Comparison of ENCODE assay signal across 8 cellular contexts in genomic region chr20:64037498-64038213, GRCh38. TPM values are rescaled to one million over a fixed set of nuclear protein-coding genes. Genes with fewer than 3 reads are reported as not detected.
DNase-seq lines count a peak whose midpoint lies in the region; ATAC-seq and TF ChIP-seq lines count a peak whose summit lies in the region.

No MANE protein-coding gene starts in this region.

- DNase-seq in T-cell (peak in 2 of 34 experiments; percentile 23 to 29), germinal center (ENCODE audit: low spot score) (peak; percentile 47)
- no peak for DNase-seq in stimulated activated naive B cell treated with anti-CD40 and anti-IgM and Interleukin-4, amounts not matched to agents 10 μg/mL and 1 μg/mL and 100 μg/mL, for 72 hours
- no peak for DNase-seq in stimulated activated CD8-positive, alpha-beta memory T cell treated with anti-CD3 and anti-CD28 coated beads, Interleukin-4, amount 100 ng/mL, for 48 hours

- H3K4me3 Mint-ChIP-seq in T-cell, result peak overlapping the region; percentile 68 to 79 (median 74)
- H3K4me3 Mint-ChIP-seq in stimulated activated naive B cell treated with anti-CD40 and anti-IgM and Interleukin-4, amounts not matched to agents 10 μg/mL and 1 μg/mL and 100 μg/mL, for 72 hours, result peak overlapping the region in 1 of 2 donors; percentile 86

- POLR2A ChIA-PET in T-cell (lab: Charles Lee), result interaction anchor here in 1 of 2 donors (0.5 kb wide), 1 partner anchor 373 kb away, joined by 3 read pairs; no protein-coding TSS in a partner anchor

- no peaks in the 10 kb centered on the region for H3K9me3 Mint-ChIP-seq in T-cell
- no peaks in the 10 kb centered on the region for H3K9me3 Mint-ChIP-seq in stimulated activated naive B cell treated with anti-CD40 and anti-IgM and Interleukin-4, amounts not matched to agents 10 μg/mL and 1 μg/mL and 100 μg/mL, for 72 hours

- H3K36me3 Mint-ChIP-seq in T-cell, result peaks cover 6% of the 10 kb centered on the region
- peaks cover 5 to 22% of the 10 kb centered on the region in 2 donors for H3K36me3 Mint-ChIP-seq in stimulated activated naive B cell treated with anti-CD40 and anti-IgM and Interleukin-4, amounts not matched to agents 10 μg/mL and 1 μg/mL and 100 μg/mL, for 72 hours

- peak overlapping the region; percentile 81 for H3K27ac ChIP-seq in 22Rv1

- CTCF ChIA-PET in T-cell (lab: Charles Lee), result interaction anchor here in 1 of 2 donors (0.5 to 0.6 kb wide), 2 partner anchors 398 to 499 kb away, joined by 4 to 6 read pairs; no protein-coding TSS in a partner anchor

- peaks cover 54 to 71% (median 60%) of the 10 kb centered on the region in 3 donors for H3K4me1 Mint-ChIP-seq in T-cell
- peaks cover 19 to 42% of the 10 kb centered on the region in 2 donors for H3K4me1 Mint-ChIP-seq in stimulated activated naive B cell treated with anti-CD40 and anti-IgM and Interleukin-4, amounts not matched to agents 10 μg/mL and 1 μg/mL and 100 μg/mL, for 72 hours

- no peaks in the 10 kb centered on the region for H3K27me3 Mint-ChIP-seq in T-cell
- H3K27me3 Mint-ChIP-seq in stimulated activated naive B cell treated with anti-CD40 and anti-IgM and Interleukin-4, amounts not matched to agents 10 μg/mL and 1 μg/mL and 100 μg/mL, for 72 hours, result peaks cover 7 to 39% of the 10 kb centered on the region in 2 donors

- H3K27ac Mint-ChIP-seq in T-cell, result peak overlapping the region; percentile 73 to 79
- no peak overlapping the region for H3K27ac Mint-ChIP-seq in stimulated activated naive B cell treated with anti-CD40 and anti-IgM and Interleukin-4, amounts not matched to agents 10 μg/mL and 1 μg/mL and 100 μg/mL, for 72 hours

- peak; percentile 6 for ATAC-seq in GM19351 (IDR thresholded peaks at IDR 0.05; ENCODE audit: unreplicated experiment)
- peak in 1 of 4 experiments; percentile 18 for ATAC-seq in T-cell (replicated peaks in 1 of 4)
- ATAC-seq in stimulated activated naive B cell treated with anti-CD40 and anti-IgM and Interleukin-4, amounts not matched to agents 10 μg/mL and 1 μg/mL and 100 μg/mL, for 72 hours (replicated peaks), result no peak
- ATAC-seq in HG03095 (IDR thresholded peaks at IDR 0.05; ENCODE audit: unreplicated experiment), result no peak
- ATAC-seq in HG02678 (IDR thresholded peaks at IDR 0.05; ENCODE audit: unreplicated experiment), result no peak

- TF ChIP-seq CTCF in 22Rv1 (IDR thresholded peaks at IDR 0.05), result no peak

RNA-seq across cellular contexts. Expression of gene C20orf204, which starts 1.7 kb away (rescaled TPM):
- total RNA-seq in T-cell, result 10 to 100 TPM in 2 of 5 donors, 1 to 10 TPM in 3; 4.5 to 20.8 (median 9.5) TPM

RNA-seq across cellular contexts. Expression of gene SOX18, which starts 11.8 kb away (rescaled TPM):
- total RNA-seq in T-cell, result under 1 TPM in 3 of 5 donors, not detected in 2; 0.35 to 0.56 (median 0.44) TPM

RNA-seq across cellular contexts. Expression of gene TCEA2, which starts 25.3 kb away (rescaled TPM):
- total RNA-seq in T-cell, result 10 to 100 TPM; 25.8 to 49.7 (median 40.1) TPM

RNA-seq across cellular contexts. Expression of gene RGS19, which starts 41.7 kb away (rescaled TPM):
- total RNA-seq in T-cell, result 10 to 100 TPM; 39.2 to 61.7 (median 57.3) TPM

RNA-seq across cellular contexts. Expression of gene OPRL1, which starts 42.2 kb away (rescaled TPM):
- 1 to 10 TPM; 1.1 to 1.9 (median 1.5) TPM for total RNA-seq in T-cell
